In genomic region chr11:130726234-130726559, GRCh38 we compare ENCODE assay signal across 14 cellular contexts.
A peak's percentile ranks its signal among the peaks of the same experiment; 100 is the strongest.
DNase-seq lines count a peak whose midpoint lies in the region; ATAC-seq, FAIRE-seq and TF ChIP-seq lines count a peak whose summit lies in the region.
"Had no signal": no experiment of that assay in that cellular context is flagged by ENCODE, and none has a peak within 500 bp of the region (broad histone marks: within the 10 kb centered on the region; RNA-seq: fewer than 3 reads in every experiment).

No MANE protein-coding gene starts in this region.

- CTCF ChIA-PET in H1 (lab: Charles Lee; ENCODE audit: partially characterized antibody) = interaction anchor here (1.6 kb wide), 1 partner anchor 136 kb away, joined by 8 read pairs; no protein-coding TSS in a partner anchor

- H4K20me1 ChIP-seq in H1 (replicated peaks in 1 of 2; ENCODE audit: control insufficient read depth in 1 of 2, insufficient read depth in 2 of 2, low read length in 2 of 2) = no peaks in the 10 kb centered on the region

- no peak overlapping the region for H3K14ac ChIP-seq in H1 (ENCODE audit: insufficient read length)

- no peak for FAIRE-seq in H1 (lab: Jason Lieb, UNC)
- FAIRE-seq: endometrium, HTR-8/SVneo had no signal

- H3K36me3 ChIP-seq in H1 (ENCODE audit: control insufficient read depth in 2 of 4, insufficient read depth in 4 of 4, low read length in 3 of 4) (no peaks in the 10 kb centered on the region), thyroid gland (no peaks in the 10 kb centered on the region)

- 81% methylated on average over 7 of the region's 7 CpGs; no CpG with 5 or more reads in 1 of the 2 experiments for WGBS in H1 (ENCODE audit: extremely low coverage in 1 of 2, insufficient coverage in 1 of 2, insufficient read length in 1 of 2, insufficient replicate concordance in 2 of 2, low coverage in 1 of 2, low lambda C conversion rate in 2 of 2, missing lambda C conversion rate in 1 of 2), 2 experiments
- WGBS in thyroid gland, 2 donors = 50 to 57% methylated on average over 7 of the region's 7 CpGs

- 0 out of 7 replicates have a peak, but pooled peaks cover 0 to 2% (median 0%) of the 10 kb centered on the region in 4 experiments for H3K27me3 ChIP-seq in H1 (replicated peaks in 1 of 4; ENCODE audit: control insufficient read depth in 3 of 4, extremely low read depth in 1 of 4, insufficient read depth in 3 of 4, low read length in 3 of 4)
- no peaks in the 10 kb centered on the region for H3K27me3 ChIP-seq in thyroid gland

- TF ChIP-seq CTCF in H1 (IDR thresholded peaks at IDR 0.05; ENCODE audit: control extremely low read depth in 1 of 3, insufficient read depth in 1 of 3, low read depth in 1 of 3, low read length in 3 of 3) (no peak), thyroid gland (IDR thresholded peaks at IDR 0.05) (no peak)

- H2BK120ac ChIP-seq in H1 (replicated peaks; ENCODE audit: low read depth, low read length) = no peak overlapping the region

- H3K4me2 ChIP-seq in H1 (ENCODE audit: insufficient read depth in 1 of 2, low read depth in 2 of 2, low read length in 2 of 2) = no peak overlapping the region

- no peak for TF ChIP-seq POLR2A in H1 (IDR thresholded peaks at IDR 0.05; ENCODE audit: control extremely low read depth in 1 of 2, low read depth in 2 of 2, low read length in 2 of 2)
- no peak for TF ChIP-seq POLR2A in thyroid gland (IDR thresholded peaks at IDR 0.05)

- no peak overlapping the region for H3K4me3 ChIP-seq in H1 (ENCODE audit: extremely low read depth in 1 of 4, insufficient read depth in 2 of 4, low read depth in 3 of 4, low read length in 4 of 4)
- no peak overlapping the region for H3K4me3 ChIP-seq in thyroid gland (replicated peaks in 1 of 3)

- H2BK12ac ChIP-seq in H1 (ENCODE audit: low read depth, low read length) = no peak overlapping the region

- no peak overlapping the region for H3K56ac ChIP-seq in H1 (replicated peaks; ENCODE audit: insufficient read length, low read depth, low read length)

- no peaks in the 10 kb centered on the region for H3K79me2 ChIP-seq in H1 (ENCODE audit: control insufficient read depth in 1 of 2, insufficient read depth in 2 of 2, low read length in 2 of 2)

- no peak for ATAC-seq in HG02571 (IDR thresholded peaks at IDR 0.05; ENCODE audit: unreplicated experiment)
- no peak for ATAC-seq in GM21825 (IDR thresholded peaks at IDR 0.05; ENCODE audit: unreplicated experiment)

- no peaks in the 10 kb centered on the region for H3K79me1 ChIP-seq in H1 (ENCODE audit: low read depth, low read length)

- TF ChIP-seq EP300 in H1 (IDR thresholded peaks at IDR 0.05; ENCODE audit: borderline replicate concordance in 1 of 2, low read depth in 2 of 2, low read length in 2 of 2) = no peak

- no peak overlapping the region for H3K4ac ChIP-seq in H1 (replicated peaks; ENCODE audit: insufficient read length, low read depth, low read length)

- peaks cover 5 to 9% of the 10 kb centered on the region in 2 experiments; a peak in 1 of 4 replicates for H3K9me3 ChIP-seq in H1 (ENCODE audit: insufficient read depth in 2 of 2, low read depth in 1 of 2, low read length in 1 of 2)
- no peaks in the 10 kb centered on the region for H3K9me3 ChIP-seq in thyroid gland

- H3K9ac ChIP-seq in H1 (replicated peaks in 1 of 4; ENCODE audit: extremely low read depth in 1 of 4, low read depth in 3 of 4, low read length in 3 of 4) = no peak overlapping the region

- TF ChIP-seq RAD21 in H1 (IDR thresholded peaks at IDR 0.05 in 1 of 2, conservative IDR thresholded peaks at IDR 0.05 in 1 of 2; ENCODE audit: low read depth in 2 of 2, low read length in 2 of 2) = no peak

- intact Hi-C loops in thyroid gland (cut with DNase I) = no loop called here

- no peak overlapping the region for H3K27ac ChIP-seq in H1 (ENCODE audit: low read depth, low read length)
- H3K27ac ChIP-seq in thyroid gland = no peak overlapping the region

- H4K91ac ChIP-seq in H1 (replicated peaks; ENCODE audit: insufficient read length, low read length) = no peak overlapping the region

- H4K8ac ChIP-seq in H1 (ENCODE audit: extremely low read depth, insufficient read depth, low read length) = no peak overlapping the region; the same call in 1 of the 2 replicates

- H2AK5ac ChIP-seq in H1 (ENCODE audit: low read depth, low read length) = no peak overlapping the region

- no peak overlapping the region for H2BK20ac ChIP-seq in H1 (ENCODE audit: low read length)

- H2AFZ ChIP-seq in H1 (ENCODE audit: low read length) = 0 out of 2 replicates have a peak overlapping the region, but pooled peaks have one; percentile 30

- H3K4me1 ChIP-seq in H1 (replicated peaks in 1 of 4; ENCODE audit: control insufficient read depth in 3 of 4, insufficient read depth in 4 of 4, low read length in 3 of 4) (no peaks in the 10 kb centered on the region; a peak in 1 of 7 replicates), thyroid gland (peaks cover 6 to 10% of the 10 kb centered on the region in 2 donors)

- H4K5ac ChIP-seq in H1 (ENCODE audit: insufficient read length, low read depth, low read length) = no peak overlapping the region

- no peak overlapping the region for H2BK15ac ChIP-seq in H1 (ENCODE audit: low read length)

- no peak overlapping the region for H3K18ac ChIP-seq in H1 (ENCODE audit: extremely low read depth, low read length)

- H2BK5ac ChIP-seq in H1 (ENCODE audit: low read depth, low read length) = no peak overlapping the region

- H3K23me2 ChIP-seq in H1 (ENCODE audit: low read depth, low read length) = no peaks in the 10 kb centered on the region

- POLR2A ChIA-PET in H1 (lab: Charles Lee; ENCODE audit: partially characterized antibody) = interaction anchor here (1.0 to 1.5 kb wide), 2 partner anchors 10 to 11 kb away, joined by 3 read pairs; no protein-coding TSS in a partner anchor

- DNase-seq in RPMI7951 (ENCODE audit: low read depth) (peak; percentile 71), H1 (ENCODE audit: low read depth in 1 of 2, low spot score in 2 of 2) (no peak), left kidney (ENCODE audit: low read depth, low spot score) (peak; percentile 27), thyroid gland (peak; percentile 33 to 44), LoVo (ENCODE audit: low spot score) (no peak), NCI-H2171 treated with DMSO at 0.1 percent for 48 hours (lab: John Stamatoyannopoulos, UW) (no peak)
- DNase-seq: COR-L47; NCI-H187; stimulated activated CD4-positive, alpha-beta T cell treated with anti-CD3 and anti-CD28 coated beads, Interleukin-4, amount 100 ng/mL, for 1 hour; T1000 had no signal

- no peak overlapping the region for H3K23ac ChIP-seq in H1 (ENCODE audit: insufficient read length)

TF ChIP-seq in H1, 55 proteins besides CTCF, POLR2A, EP300 and RAD21:
- no peak for TF ChIP-seq HDAC2 (IDR thresholded peaks at IDR 0.05; ENCODE audit: borderline replicate concordance in 1 of 2, low read depth in 2 of 2, low read length in 2 of 2)
- TF ChIP-seq RFX5 (IDR thresholded peaks at IDR 0.05; ENCODE audit: borderline replicate concordance, low read depth, low read length) = no peak
- TF ChIP-seq POU5F1 (IDR thresholded peaks at IDR 0.05; ENCODE audit: low read depth, low read length) = no peak

Comparison
In these comparisons a context has a peak if more than half of its experiments do, and no peak if none do; other contexts are left out.
1. DNase-seq: peak in RPMI7951 (single experiment), left kidney (single experiment) and thyroid gland (2 of 2); none in H1 (0 of 2), LoVo (single experiment) and NCI-H2171 treated with DMSO at 0.1 percent for 48 hours (single experiment).